Comparison of ENCODE assay signal across 8 cellular contexts in genomic region chr19:55605207-55605636, GRCh38. TPM values are rescaled to one million over a fixed set of nuclear protein-coding genes. Genes with fewer than 3 reads are reported as not detected.
DNase-seq lines count a peak whose midpoint lies in the region; ATAC-seq, FAIRE-seq and TF ChIP-seq lines count a peak whose summit lies in the region.

No MANE protein-coding gene starts in this region.

- H2BK20ac ChIP-seq in H1 (ENCODE audit: low read length) = no peak overlapping the region

- TF ChIP-seq POLR2A in H1 (IDR thresholded peaks at IDR 0.05; ENCODE audit: control extremely low read depth in 1 of 2, low read depth in 2 of 2, low read length in 2 of 2) = peak; percentile 49 to 71

- TF ChIP-seq EP300 in H1 (IDR thresholded peaks at IDR 0.05; ENCODE audit: borderline replicate concordance in 1 of 2, low read depth in 2 of 2, low read length in 2 of 2) = no peak

- H2BK15ac ChIP-seq in H1 (ENCODE audit: low read length) = no peak overlapping the region

- H3K4me3 ChIP-seq in HUES48 (ENCODE audit: low read depth, low read length) = peak overlapping the region; percentile 65
- H3K4me3 ChIP-seq in H1 (ENCODE audit: extremely low read depth in 1 of 4, insufficient read depth in 2 of 4, low read depth in 3 of 4, low read length in 4 of 4) = peak overlapping the region; percentile 54 to 93 (median 68)

- in situ Hi-C loops in Caki2 (cut with HindIII; ENCODE audit: low pct_unique_long_range_greater_than_20kb, low sequenced_read_pairs) = no loop called here

- H3K4me1 Mint-ChIP-seq in activated CD8-positive, alpha-beta memory T cell treated with anti-CD3 and anti-CD28 coated beads, Interleukin-2, amount 10 ng/mL, durations not matched to agents 7 days and 5 days = peaks cover 50% of the 10 kb centered on the region
- H3K4me1 Mint-ChIP-seq in mesothelial cell of epicardium = peaks cover 31% of the 10 kb centered on the region

- no peaks in the 10 kb centered on the region for H3K9me3 Mint-ChIP-seq in activated CD8-positive, alpha-beta memory T cell treated with anti-CD3 and anti-CD28 coated beads, Interleukin-2, amount 10 ng/mL, durations not matched to agents 7 days and 5 days (ENCODE audit: low read depth)
- H3K9me3 Mint-ChIP-seq in mesothelial cell of epicardium = no peaks in the 10 kb centered on the region

- H3K4ac ChIP-seq in H1 (replicated peaks; ENCODE audit: insufficient read length, low read depth, low read length) = no peak overlapping the region

- no peak overlapping the region for H2BK12ac ChIP-seq in H1 (ENCODE audit: low read depth, low read length)

- 0% methylated on average over 12 of the region's 43 CpGs; no CpG with 5 or more reads in 1 of the 2 experiments for WGBS in H1 (ENCODE audit: extremely low coverage in 1 of 2, insufficient coverage in 1 of 2, insufficient read length in 1 of 2, insufficient replicate concordance in 2 of 2, low coverage in 1 of 2, low lambda C conversion rate in 2 of 2, missing lambda C conversion rate in 1 of 2), 2 experiments

- ATAC-seq in GM21423 (IDR thresholded peaks at IDR 0.05; ENCODE audit: unreplicated experiment) = peak; percentile 68
- ATAC-seq in activated CD8-positive, alpha-beta memory T cell treated with anti-CD3 and anti-CD28 coated beads, Interleukin-2, amount 10 ng/mL, durations not matched to agents 7 days and 5 days = peak; percentile 86

- peak overlapping the region; percentile 61 to 81 for H3K4me2 ChIP-seq in H1 (ENCODE audit: insufficient read depth in 1 of 2, low read depth in 2 of 2, low read length in 2 of 2)

- H3K27ac ChIP-seq in HUES48 (ENCODE audit: low read depth, low read length) (peak overlapping the region; percentile 95), H1 (ENCODE audit: low read depth, low read length) (peak overlapping the region; percentile 64; the same call in 1 of the 2 replicates)

- peak overlapping the region; percentile 2; the same call in 1 of the 2 replicates for H2BK5ac ChIP-seq in H1 (ENCODE audit: low read depth, low read length)

- peaks cover 13% of the 10 kb centered on the region for H3K4me1 ChIP-seq in HUES48 (ENCODE audit: control insufficient read depth, insufficient read depth, low read length)
- H3K4me1 ChIP-seq in H1 (replicated peaks in 1 of 4; ENCODE audit: control insufficient read depth in 3 of 4, insufficient read depth in 4 of 4, low read length in 3 of 4) = peaks cover 0 to 14% (median 10%) of the 10 kb centered on the region in 4 experiments; a peak in 6 of 7 replicates

- H3K79me1 ChIP-seq in H1 (ENCODE audit: low read depth, low read length) = peaks cover 7% of the 10 kb centered on the region

- peak overlapping the region; percentile 54 for H3K56ac ChIP-seq in H1 (replicated peaks; ENCODE audit: insufficient read length, low read depth, low read length)

- H3K36me3 ChIP-seq in HUES48 (ENCODE audit: control insufficient read depth, insufficient read depth, low read length) = peaks cover 11% of the 10 kb centered on the region
- H3K36me3 ChIP-seq in H1 (ENCODE audit: control insufficient read depth in 2 of 4, insufficient read depth in 4 of 4, low read length in 3 of 4) = peaks cover 0 to 3% (median 0%) of the 10 kb centered on the region in 4 experiments; a peak in 1 of 8 replicates

- H3K27me3 ChIP-seq in HUES48 (ENCODE audit: control insufficient read depth, insufficient read depth, low read length) (no peaks in the 10 kb centered on the region), H1 (replicated peaks in 1 of 4; ENCODE audit: control insufficient read depth in 3 of 4, extremely low read depth in 1 of 4, insufficient read depth in 3 of 4, low read length in 3 of 4) (no peaks in the 10 kb centered on the region)

- peak overlapping the region; percentile 80 for H4K91ac ChIP-seq in H1 (replicated peaks; ENCODE audit: insufficient read length, low read length)

- peak overlapping the region; percentile 81 for H3K4me3 Mint-ChIP-seq in activated CD8-positive, alpha-beta memory T cell treated with anti-CD3 and anti-CD28 coated beads, Interleukin-2, amount 10 ng/mL, durations not matched to agents 7 days and 5 days
- H3K4me3 Mint-ChIP-seq in mesothelial cell of epicardium = peak overlapping the region; percentile 78

- no peak for TF ChIP-seq CTCF in H1 (IDR thresholded peaks at IDR 0.05; ENCODE audit: control extremely low read depth in 1 of 3, insufficient read depth in 1 of 3, low read depth in 1 of 3, low read length in 3 of 3)
- TF ChIP-seq CTCF in mesothelial cell of epicardium (IDR thresholded peaks at IDR 0.05; ENCODE audit: unreplicated experiment) = no peak

- DNase-seq in Caki2 (ENCODE audit: low read depth) (peak; percentile 99), NOMO-1 treated with dmso at 0.1 percent for 144 hours (lab: John Stamatoyannopoulos, UW; ENCODE audit: unreplicated experiment) (peak; percentile 86), H1 (ENCODE audit: low read depth in 1 of 2, low spot score in 2 of 2) (peak; percentile 94 to 98), mesothelial cell of epicardium (ENCODE audit: low spot score in 2 of 2, unreplicated experiment in 2 of 2) (peak; percentile 99)
- DNase-seq in activated CD8-positive, alpha-beta memory T cell treated with anti-CD3 and anti-CD28 coated beads, Interleukin-2, amount 10 ng/mL, durations not matched to agents 7 days and 5 days = peak; percentile 99
- DNase-seq in stimulated activated CD8-positive, alpha-beta memory T cell treated with anti-CD3 and anti-CD28 coated beads, Interleukin-15, amount 100 ng/mL, for 24 hours (ENCODE audit: low read depth) = peak; percentile 94

- peak overlapping the region; percentile 36; the same call in 1 of the 2 replicates for H3K18ac ChIP-seq in H1 (ENCODE audit: extremely low read depth, low read length)

- H3K14ac ChIP-seq in H1 (ENCODE audit: insufficient read length) = no peak overlapping the region

- peak overlapping the region; percentile 92 for H3K27ac Mint-ChIP-seq in activated CD8-positive, alpha-beta memory T cell treated with anti-CD3 and anti-CD28 coated beads, Interleukin-2, amount 10 ng/mL, durations not matched to agents 7 days and 5 days
- peak overlapping the region; percentile 98 for H3K27ac Mint-ChIP-seq in mesothelial cell of epicardium

- peaks cover 2 to 16% of the 10 kb centered on the region in 2 experiments for H4K20me1 ChIP-seq in H1 (replicated peaks in 1 of 2; ENCODE audit: control insufficient read depth in 1 of 2, insufficient read depth in 2 of 2, low read length in 2 of 2)

- peaks cover 0 to 10% of the 10 kb centered on the region in 2 experiments; a peak in 2 of 4 replicates for H3K79me2 ChIP-seq in H1 (ENCODE audit: control insufficient read depth in 1 of 2, insufficient read depth in 2 of 2, low read length in 2 of 2)

- CTCF ChIA-PET in activated CD8-positive, alpha-beta memory T cell treated with anti-CD3 and anti-CD28 coated beads, Interleukin-2, amount 10 ng/mL, durations not matched to agents 7 days and 5 days (lab: Charles Lee) = interaction anchor here (0.6 to 4.2 kb wide), 19 partner anchors 11 to 350 kb away, joined by 3 to 44 read pairs (median 7); partner anchors contain the start of genes ISOC2, U2AF2, ZNF628 and ZNF784
- CTCF ChIA-PET in H1 (lab: Charles Lee; ENCODE audit: partially characterized antibody) = interaction anchor here (0.9 to 2.3 kb wide), 17 partner anchors 8 to 446 kb away, joined by 3 to 22 read pairs (median 7); partner anchors contain the start of gene ZNF784

- H3K36me3 Mint-ChIP-seq in activated CD8-positive, alpha-beta memory T cell treated with anti-CD3 and anti-CD28 coated beads, Interleukin-2, amount 10 ng/mL, durations not matched to agents 7 days and 5 days = peaks cover 25% of the 10 kb centered on the region
- H3K36me3 Mint-ChIP-seq in mesothelial cell of epicardium = peaks cover 17% of the 10 kb centered on the region

- H3K27me3 Mint-ChIP-seq in activated CD8-positive, alpha-beta memory T cell treated with anti-CD3 and anti-CD28 coated beads, Interleukin-2, amount 10 ng/mL, durations not matched to agents 7 days and 5 days = no peaks in the 10 kb centered on the region
- no peaks in the 10 kb centered on the region for H3K27me3 Mint-ChIP-seq in mesothelial cell of epicardium (ENCODE audit: low read depth)

- H3K9ac ChIP-seq in HUES48 (ENCODE audit: low read depth, low read length) (peak overlapping the region; percentile 43; the same call in 1 of the 2 replicates), H1 (replicated peaks in 1 of 4; ENCODE audit: extremely low read depth in 1 of 4, low read depth in 3 of 4, low read length in 3 of 4) (peak overlapping the region in 2 of 4 experiments; percentile 45 to 57; a peak in 4 of 7 replicates)

- H2BK120ac ChIP-seq in H1 (replicated peaks; ENCODE audit: low read depth, low read length) = no peak overlapping the region

- H3K9me3 ChIP-seq in HUES48 (ENCODE audit: control insufficient read depth, insufficient read depth, low read length) (no peaks in the 10 kb centered on the region), H1 (ENCODE audit: insufficient read depth in 2 of 2, low read depth in 1 of 2, low read length in 1 of 2) (no peaks in the 10 kb centered on the region)

- POLR2A ChIA-PET in H1 (lab: Charles Lee; ENCODE audit: partially characterized antibody) = interaction anchor here (0.6 to 3.6 kb wide), 23 partner anchors 12 to 560 kb away, joined by 3 to 25 read pairs (median 4); partner anchors contain the start of genes CCDC106, HSPBP1, NAT14 and SSC5D

- no peak overlapping the region for H2AK5ac ChIP-seq in H1 (ENCODE audit: low read depth, low read length)

- H2AFZ ChIP-seq in H1 (ENCODE audit: low read length) = no peak overlapping the region

- H4K8ac ChIP-seq in H1 (ENCODE audit: extremely low read depth, insufficient read depth, low read length) = no peak overlapping the region; the same call in 1 of the 2 replicates

- TF ChIP-seq RAD21 in H1 (IDR thresholded peaks at IDR 0.05 in 1 of 2, conservative IDR thresholded peaks at IDR 0.05 in 1 of 2; ENCODE audit: low read depth in 2 of 2, low read length in 2 of 2) = no peak

- no peak for FAIRE-seq in H1 (lab: Jason Lieb, UNC)

- H3K23ac ChIP-seq in H1 (ENCODE audit: insufficient read length) = no peak overlapping the region

- H3K23me2 ChIP-seq in H1 (ENCODE audit: low read depth, low read length) = peaks cover 16% of the 10 kb centered on the region

- peak overlapping the region; percentile 55 for H4K5ac ChIP-seq in H1 (ENCODE audit: insufficient read length, low read depth, low read length)

RNA-seq across cellular contexts. Expression of gene ZNF865, which starts 0.2 kb away (rescaled TPM):
- total RNA-seq in Caki2 (2014; rRNA removed; shearing (Covaris generic); ENCODE audit: low replicate concordance) = 0.87 and 1.7 TPM in 2 replicates
- 10 to 100 TPM; 14.4 to 16.7 TPM for total RNA-seq in activated CD8-positive, alpha-beta memory T cell treated with anti-CD3 and anti-CD28 coated beads, Interleukin-2, amount 10 ng/mL, durations not matched to agents 7 days and 5 days
- total RNA-seq in H1 (2021; fragmentation: NEBNext Ultra II Directional; extraction: Animal tissue kit (Norgen Biotek cat#: 25700)) = 13.6 and 14.6 TPM in 2 replicates
- polyA plus RNA-seq in H1 (2011; rRNA removed) = 3.5 and 5.9 TPM in 2 replicates
- polyA plus RNA-seq in H1 (2011; cell fraction: cytosol; rRNA removed) = 3.2 TPM
- polyA plus RNA-seq in H1 (2011; cell fraction: nucleus; rRNA removed) = 5.2 TPM
- polyA plus RNA-seq in H1 (2012, experiment 1 of 2) = 4.2 to 8.5 TPM (median 7.3 TPM) in 4 replicates
- 3.5 TPM for polyA plus RNA-seq in H1 (2012, experiment 2 of 2)
- polyA plus RNA-seq in H1 (2013, experiment 1 of 2) = 8.2 TPM
- 8.3 TPM for polyA plus RNA-seq in H1 (2013, experiment 2 of 2)
- polyA minus RNA-seq in H1 (2011; rRNA and poly(A)+ RNA removed) = 0.49 and 1.1 TPM in 2 replicates
- 6.8 TPM for polyA minus RNA-seq in H1 (2011; cell fraction: cytosol; rRNA and poly(A)+ RNA removed)
- polyA minus RNA-seq in H1 (2011; cell fraction: nucleus; rRNA and poly(A)+ RNA removed) = 5.9 TPM
- 18.7 to 21.4 TPM (median 21.2 TPM) in 3 replicates for total RNA-seq in mesothelial cell of epicardium

RNA-seq across cellular contexts. Expression of gene ZNF524, which starts 5.1 kb away (rescaled TPM):
- 15.5 and 31.0 TPM in 2 replicates for total RNA-seq in Caki2 (2014; rRNA removed; shearing (Covaris generic); ENCODE audit: low replicate concordance)
- 10 to 100 TPM; 26.5 to 30.2 TPM for total RNA-seq in activated CD8-positive, alpha-beta memory T cell treated with anti-CD3 and anti-CD28 coated beads, Interleukin-2, amount 10 ng/mL, durations not matched to agents 7 days and 5 days
- 4.7 and 5.4 TPM in 2 replicates for total RNA-seq in H1 (2021; fragmentation: NEBNext Ultra II Directional; extraction: Animal tissue kit (Norgen Biotek cat#: 25700))
- 4.4 and 7.0 TPM in 2 replicates for polyA plus RNA-seq in H1 (2011; rRNA removed)
- polyA plus RNA-seq in H1 (2011; cell fraction: cytosol; rRNA removed) = 3.9 TPM
- 7.3 TPM for polyA plus RNA-seq in H1 (2011; cell fraction: nucleus; rRNA removed)
- polyA plus RNA-seq in H1 (2012, experiment 1 of 2) = 1.3 to 4.2 TPM (median 3.6 TPM) in 4 replicates
- 2.7 TPM for polyA plus RNA-seq in H1 (2012, experiment 2 of 2)
- polyA plus RNA-seq in H1 (2013, experiment 1 of 2) = 2.8 TPM
- 3.4 TPM for polyA plus RNA-seq in H1 (2013, experiment 2 of 2)
- polyA minus RNA-seq in H1 (2011; rRNA and poly(A)+ RNA removed) = 0.73 and 0.79 TPM in 2 replicates
- 4.3 TPM for polyA minus RNA-seq in H1 (2011; cell fraction: cytosol; rRNA and poly(A)+ RNA removed)
- 6.0 TPM for polyA minus RNA-seq in H1 (2011; cell fraction: nucleus; rRNA and poly(A)+ RNA removed)
- 5.3 to 7.4 TPM (median 5.7 TPM) in 3 replicates for total RNA-seq in mesothelial cell of epicardium

RNA-seq across cellular contexts. Expression of gene FIZ1, which starts 5.9 kb away (rescaled TPM):
- total RNA-seq in Caki2 (2014; rRNA removed; shearing (Covaris generic); ENCODE audit: low replicate concordance) = 12.3 and 13.4 TPM in 2 replicates
- 10 to 100 TPM; 13.0 to 15.7 TPM for total RNA-seq in activated CD8-positive, alpha-beta memory T cell treated with anti-CD3 and anti-CD28 coated beads, Interleukin-2, amount 10 ng/mL, durations not matched to agents 7 days and 5 days
- 17.6 and 18.5 TPM in 2 replicates for total RNA-seq in H1 (2021; fragmentation: NEBNext Ultra II Directional; extraction: Animal tissue kit (Norgen Biotek cat#: 25700))
- 9.1 and 13.0 TPM in 2 replicates for polyA plus RNA-seq in H1 (2011; rRNA removed)
- polyA plus RNA-seq in H1 (2011; cell fraction: cytosol; rRNA removed) = 9.1 TPM
- 14.5 TPM for polyA plus RNA-seq in H1 (2011; cell fraction: nucleus; rRNA removed)
- polyA plus RNA-seq in H1 (2012, experiment 1 of 2) = 12.0 to 16.3 TPM (median 15.0 TPM) in 4 replicates
- 12.9 TPM for polyA plus RNA-seq in H1 (2012, experiment 2 of 2)
- 11.5 TPM for polyA plus RNA-seq in H1 (2013, experiment 1 of 2)
- 11.4 TPM for polyA plus RNA-seq in H1 (2013, experiment 2 of 2)
- 4.7 and 6.3 TPM in 2 replicates for polyA minus RNA-seq in H1 (2011; rRNA and poly(A)+ RNA removed)
- 7.6 TPM for polyA minus RNA-seq in H1 (2011; cell fraction: cytosol; rRNA and poly(A)+ RNA removed)
- 6.5 TPM for polyA minus RNA-seq in H1 (2011; cell fraction: nucleus; rRNA and poly(A)+ RNA removed)
- total RNA-seq in mesothelial cell of epicardium = 31.3 to 31.7 TPM (median 31.6 TPM) in 3 replicates

RNA-seq across cellular contexts. Expression of gene ZNF784, which starts 19.1 kb away (rescaled TPM):
- 3.6 and 14.3 TPM in 2 replicates for total RNA-seq in Caki2 (2014; rRNA removed; shearing (Covaris generic); ENCODE audit: low replicate concordance)
- total RNA-seq in activated CD8-positive, alpha-beta memory T cell treated with anti-CD3 and anti-CD28 coated beads, Interleukin-2, amount 10 ng/mL, durations not matched to agents 7 days and 5 days = 1 to 10 TPM; 5.1 to 7.3 TPM
- total RNA-seq in H1 (2021; fragmentation: NEBNext Ultra II Directional; extraction: Animal tissue kit (Norgen Biotek cat#: 25700)) = 8.0 and 8.6 TPM in 2 replicates
- polyA plus RNA-seq in H1 (2011; rRNA removed) = 6.5 and 9.8 TPM in 2 replicates
- 7.1 TPM for polyA plus RNA-seq in H1 (2011; cell fraction: cytosol; rRNA removed)
- polyA plus RNA-seq in H1 (2011; cell fraction: nucleus; rRNA removed) = 25.5 TPM
- polyA plus RNA-seq in H1 (2012, experiment 1 of 2) = 7.0 to 11.1 TPM (median 10.1 TPM) in 4 replicates
- 8.3 TPM for polyA plus RNA-seq in H1 (2012, experiment 2 of 2)
- polyA plus RNA-seq in H1 (2013, experiment 1 of 2) = 3.9 TPM
- 3.9 TPM for polyA plus RNA-seq in H1 (2013, experiment 2 of 2)
- polyA minus RNA-seq in H1 (2011; rRNA and poly(A)+ RNA removed) = 5.2 and 8.4 TPM in 2 replicates
- polyA minus RNA-seq in H1 (2011; cell fraction: cytosol; rRNA and poly(A)+ RNA removed) = 5.8 TPM
- 8.9 TPM for polyA minus RNA-seq in H1 (2011; cell fraction: nucleus; rRNA and poly(A)+ RNA removed)
- 12.8 to 13.7 TPM (median 12.9 TPM) in 3 replicates for total RNA-seq in mesothelial cell of epicardium

RNA-seq across cellular contexts. Expression of gene ZNF579, which starts 24.6 kb away (rescaled TPM):
- total RNA-seq in Caki2 (2014; rRNA removed; shearing (Covaris generic); ENCODE audit: low replicate concordance) = 2.2 and 12.9 TPM in 2 replicates
- 1 to 10 TPM; 5.6 to 7.5 TPM for total RNA-seq in activated CD8-positive, alpha-beta memory T cell treated with anti-CD3 and anti-CD28 coated beads, Interleukin-2, amount 10 ng/mL, durations not matched to agents 7 days and 5 days
- total RNA-seq in H1 (2021; fragmentation: NEBNext Ultra II Directional; extraction: Animal tissue kit (Norgen Biotek cat#: 25700)) = 18.9 and 19.0 TPM in 2 replicates
- polyA plus RNA-seq in H1 (2011; rRNA removed) = 10.0 and 16.4 TPM in 2 replicates
- polyA plus RNA-seq in H1 (2011; cell fraction: cytosol; rRNA removed) = 10.7 TPM
- polyA plus RNA-seq in H1 (2011; cell fraction: nucleus; rRNA removed) = 17.3 TPM
- polyA plus RNA-seq in H1 (2012, experiment 1 of 2) = 9.1 to 16.9 TPM (median 15.6 TPM) in 4 replicates
- 7.5 TPM for polyA plus RNA-seq in H1 (2012, experiment 2 of 2)
- 22.8 TPM for polyA plus RNA-seq in H1 (2013, experiment 1 of 2)
- polyA plus RNA-seq in H1 (2013, experiment 2 of 2) = 19.2 TPM
- polyA minus RNA-seq in H1 (2011; rRNA and poly(A)+ RNA removed) = 2.1 and 4.3 TPM in 2 replicates
- 9.6 TPM for polyA minus RNA-seq in H1 (2011; cell fraction: cytosol; rRNA and poly(A)+ RNA removed)
- 14.9 TPM for polyA minus RNA-seq in H1 (2011; cell fraction: nucleus; rRNA and poly(A)+ RNA removed)
- total RNA-seq in mesothelial cell of epicardium = 35.0 to 35.2 TPM (median 35.1 TPM) in 3 replicates

Comparison
In these comparisons a context has a peak if more than half of its experiments do, and no peak if none do; other contexts are left out.
1. Peak in every context shown above with its lines: DNase-seq, ATAC-seq, H3K4me3 ChIP-seq and H3K27ac ChIP-seq.